Comparison of ENCODE assay signal across 8 cellular contexts in the genomic region with DNA sequence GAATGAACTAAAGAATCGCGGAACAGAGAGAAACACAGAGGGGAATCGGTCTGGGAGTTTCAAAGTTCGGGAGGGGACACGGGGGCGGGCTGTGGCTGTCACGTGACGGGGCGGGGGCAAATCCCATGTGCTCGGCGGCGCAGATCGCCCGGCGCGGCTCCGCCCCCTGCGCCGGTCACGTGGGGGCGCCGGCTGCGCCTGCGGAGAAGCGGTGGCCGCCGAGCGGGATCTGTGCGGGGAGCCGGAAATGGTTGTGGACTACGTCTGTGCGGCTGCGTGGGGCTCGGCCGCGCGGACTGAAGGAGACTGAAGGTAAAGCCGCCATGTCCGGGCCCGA. TPM values are rescaled to one million over a fixed set of nuclear protein-coding genes. Genes with fewer than 3 reads are reported as not detected.
DNase-seq lines count a peak whose midpoint lies in the region; ATAC-seq lines count a peak whose summit lies in the region.

A gene with protein sequence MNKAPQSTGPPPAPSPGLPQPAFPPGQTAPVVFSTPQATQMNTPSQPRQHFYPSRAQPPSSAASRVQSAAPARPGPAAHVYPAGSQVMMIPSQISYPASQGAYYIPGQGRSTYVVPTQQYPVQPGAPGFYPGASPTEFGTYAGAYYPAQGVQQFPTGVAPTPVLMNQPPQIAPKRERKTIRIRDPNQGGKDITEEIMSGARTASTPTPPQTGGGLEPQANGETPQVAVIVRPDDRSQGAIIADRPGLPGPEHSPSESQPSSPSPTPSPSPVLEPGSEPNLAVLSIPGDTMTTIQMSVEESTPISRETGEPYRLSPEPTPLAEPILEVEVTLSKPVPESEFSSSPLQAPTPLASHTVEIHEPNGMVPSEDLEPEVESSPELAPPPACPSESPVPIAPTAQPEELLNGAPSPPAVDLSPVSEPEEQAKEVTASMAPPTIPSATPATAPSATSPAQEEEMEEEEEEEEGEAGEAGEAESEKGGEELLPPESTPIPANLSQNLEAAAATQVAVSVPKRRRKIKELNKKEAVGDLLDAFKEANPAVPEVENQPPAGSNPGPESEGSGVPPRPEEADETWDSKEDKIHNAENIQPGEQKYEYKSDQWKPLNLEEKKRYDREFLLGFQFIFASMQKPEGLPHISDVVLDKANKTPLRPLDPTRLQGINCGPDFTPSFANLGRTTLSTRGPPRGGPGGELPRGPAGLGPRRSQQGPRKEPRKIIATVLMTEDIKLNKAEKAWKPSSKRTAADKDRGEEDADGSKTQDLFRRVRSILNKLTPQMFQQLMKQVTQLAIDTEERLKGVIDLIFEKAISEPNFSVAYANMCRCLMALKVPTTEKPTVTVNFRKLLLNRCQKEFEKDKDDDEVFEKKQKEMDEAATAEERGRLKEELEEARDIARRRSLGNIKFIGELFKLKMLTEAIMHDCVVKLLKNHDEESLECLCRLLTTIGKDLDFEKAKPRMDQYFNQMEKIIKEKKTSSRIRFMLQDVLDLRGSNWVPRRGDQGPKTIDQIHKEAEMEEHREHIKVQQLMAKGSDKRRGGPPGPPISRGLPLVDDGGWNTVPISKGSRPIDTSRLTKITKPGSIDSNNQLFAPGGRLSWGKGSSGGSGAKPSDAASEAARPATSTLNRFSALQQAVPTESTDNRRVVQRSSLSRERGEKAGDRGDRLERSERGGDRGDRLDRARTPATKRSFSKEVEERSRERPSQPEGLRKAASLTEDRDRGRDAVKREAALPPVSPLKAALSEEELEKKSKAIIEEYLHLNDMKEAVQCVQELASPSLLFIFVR (N-terminal part only) (plus strand): TSS at position 244 of the 337 bp plus-strand sequence. CDS start 1,191 bp downstream, outside the sequence.

- H3K36me3 Mint-ChIP-seq in IgD-negative memory B cell, result no peaks in the 10 kb centered on the region

- no peaks in the 10 kb centered on the region for H3K27me3 Mint-ChIP-seq in IgD-negative memory B cell

- peak; percentile 81 for ATAC-seq in GM21529 (IDR thresholded peaks at IDR 0.05; ENCODE audit: unreplicated experiment)

- peak within 1 kb of the TSS; percentile 72 to 93 (median 74) for H3K27ac Mint-ChIP-seq in IgD-negative memory B cell

- H3K27ac ChIP-seq in epithelial cell of prostate, result peak within 1 kb of the TSS; percentile 95

- H3K9me3 Mint-ChIP-seq in IgD-negative memory B cell, result no peaks in the 10 kb centered on the region

- peaks cover 19 to 23% (median 21%) of the 10 kb centered on the region in 3 donors for H3K4me1 Mint-ChIP-seq in IgD-negative memory B cell

- DNase-seq in DMS 273 (lab: John Stamatoyannopoulos, UW; ENCODE audit: unreplicated experiment), result peak; percentile 99
- peak; percentile 89 for DNase-seq in OCI-M1 (lab: John Stamatoyannopoulos, UW)
- DNase-seq in activated T-cell treated with anti-CD3 and anti-CD28 coated beads for 4 hours, result peak; percentile 91
- peak; percentile 72 for DNase-seq in epithelial cell of prostate (ENCODE audit: low read depth, low spot score)
- peak; percentile 95 for DNase-seq in mucosa of gallbladder (ENCODE audit: low spot score)
- DNase-seq in stimulated activated CD8-positive, alpha-beta memory T cell treated with anti-CD3 and anti-CD28 coated beads, Interleukin-4, amount 100 ng/mL, for 4 hours (ENCODE audit: low read depth in 2 of 2, low spot score in 1 of 2), result peak; percentile 73 to 86

- H3K4me3 Mint-ChIP-seq in IgD-negative memory B cell, result peak within 1 kb of the TSS; percentile 84 to 94 (median 90)

RNA-seq across cellular contexts. Expression of the gene that starts here (rescaled TPM):
- polyA plus RNA-seq in IgD-negative memory B cell, result 28.0 TPM
- 330 TPM for total RNA-seq in mucosa of gallbladder

Comparison
In these comparisons a context has a peak if more than half of its experiments do, and no peak if none do; other contexts are left out.
1. Peak in every context shown above with its lines: DNase-seq, ATAC-seq and H3K27ac ChIP-seq.